Comparison of ENCODE assay signal across 10 cellular contexts in genomic region chr7:45924283-45924682, GRCh38. TPM values are rescaled to one million over a fixed set of nuclear protein-coding genes. Genes with fewer than 3 reads are reported as not detected.
DNase-seq lines count a peak whose midpoint lies in the region; ATAC-seq and TF ChIP-seq lines count a peak whose summit lies in the region.
"Had no signal": no experiment of that assay in that cellular context is flagged by ENCODE, and none has a peak within 500 bp of the region (broad histone marks: within the 10 kb centered on the region; RNA-seq: fewer than 3 reads in every experiment).

No MANE protein-coding gene starts in this region.

- WGBS in GM23248 (ENCODE audit: low coverage in 1 of 2, low lambda C conversion rate in 2 of 2, missing lambda C conversion rate in 2 of 2), 2 experiments: 5 to 6% methylated on average over 5 of the region's 5 CpGs
- WGBS in esophagus muscularis mucosa: 50% methylated on average over 5 of the region's 5 CpGs

- H3K4me2 ChIP-seq in GM23248 (ENCODE audit: unreplicated experiment): peak overlapping the region; percentile 51

- no peaks in the 10 kb centered on the region for H3K9me2 ChIP-seq in GM23248 (ENCODE audit: insufficient read depth)

- no peak overlapping the region for H2AFZ ChIP-seq in GM23248

- peaks cover 44% of the 10 kb centered on the region for H3F3A ChIP-seq in GM23248 (ENCODE audit: insufficient read depth)

- no peak for ATAC-seq in HG03045 (IDR thresholded peaks at IDR 0.05; ENCODE audit: unreplicated experiment)
- ATAC-seq in HG02798 (IDR thresholded peaks at IDR 0.05; ENCODE audit: poor library complexity, unreplicated experiment): no peak

- H3K27ac ChIP-seq in GM23248 (peak overlapping the region; percentile 75), esophagus muscularis mucosa (replicated peaks in 1 of 4) (no peak overlapping the region)
- H3K27ac ChIP-seq: cardiac muscle cell had no signal

- H3K27me3 ChIP-seq in GM23248 (replicated peaks; ENCODE audit: insufficient read depth) (no peaks in the 10 kb centered on the region), esophagus muscularis mucosa (peaks cover 0 to 38% (median 15%) of the 10 kb centered on the region in 4 donors)

- H3K4me3 ChIP-seq in GM23248 (no peak overlapping the region), esophagus muscularis mucosa (no peak overlapping the region)
- H3K4me3 ChIP-seq: cardiac muscle cell had no signal

- no peak for TF ChIP-seq EP300 in esophagus muscularis mucosa (IDR thresholded peaks at IDR 0.05)

- 0 out of 2 replicates have a peak, but pooled peaks cover 2% of the 10 kb centered on the region for H4K20me1 ChIP-seq in GM23248 (ENCODE audit: insufficient read depth)

- in situ Hi-C loops in GM23248 (cut with MboI): loop anchor here (5.0 to 25.0 kb wide), 4 partner anchors 428 to 1263 kb away; no protein-coding TSS in a partner anchor

- H3K36me3 ChIP-seq in GM23248 (ENCODE audit: low read depth): peaks cover 12% of the 10 kb centered on the region
- H3K36me3 ChIP-seq in esophagus muscularis mucosa: no peaks in the 10 kb centered on the region
- H3K36me3 ChIP-seq: cardiac muscle cell had no signal

- intact Hi-C loops in esophagus muscularis mucosa (cut with DNase I): no loop called here

- H3K4me1 ChIP-seq in GM23248 (ENCODE audit: insufficient read depth): peaks cover 33% of the 10 kb centered on the region
- H3K4me1 ChIP-seq in esophagus muscularis mucosa: peaks cover 29 to 51% (median 43%) of the 10 kb centered on the region in 4 donors

- H3K79me2 ChIP-seq in GM23248 (ENCODE audit: insufficient read depth): peaks cover 16% of the 10 kb centered on the region

- no peaks in the 10 kb centered on the region for H3K9me3 ChIP-seq in GM23248 (ENCODE audit: low read depth)
- H3K9me3 ChIP-seq in esophagus muscularis mucosa: no peaks in the 10 kb centered on the region

- H3K9ac ChIP-seq in GM23248: peak overlapping the region; percentile 32

- DNase-seq in GM23248 (peak; percentile 95), RPMI8226 (peak; percentile 69), esophagus muscularis mucosa (ENCODE audit: extremely low spot score) (peak; percentile 74), renal cortical epithelial cell (ENCODE audit: low read depth) (peak; percentile 96), T-helper 1 cell (no peak)
- DNase-seq: activated CD4-positive, alpha-beta T cell treated with anti-CD3 and anti-CD28 coated beads, Interleukin-2, amount 50 U/mL, for 1 hour; NCI-H1105 had no signal

- no peak for TF ChIP-seq CTCF in esophagus muscularis mucosa (IDR thresholded peaks at IDR 0.05)

- no peak for TF ChIP-seq POLR2A in esophagus muscularis mucosa (IDR thresholded peaks at IDR 0.05; ENCODE audit: low read depth)

RNA-seq across cellular contexts. Expression of gene IGFBP3, which starts 3.2 kb away (rescaled TPM):
- 29,310 and 34,986 TPM in 2 replicates for total RNA-seq in GM23248 (2014; rRNA removed; shearing (Covaris generic))
- 17,437 and 17,601 TPM in 2 replicates for polyA plus RNA-seq in GM23248 (2016; fragmentation: Nextera tagmentation; extraction: Ambion mirVana)
- total RNA-seq in esophagus muscularis mucosa (100 to 1,000 TPM in 2 of 4 donors, 10 to 100 TPM in 2; 60.6 to 187 (median 104) TPM), renal cortical epithelial cell (296 and 646 TPM in 2 replicates)

RNA-seq across cellular contexts. Expression of gene IGFBP1, which starts 36.0 kb away (rescaled TPM):
- total RNA-seq in GM23248 (2014; rRNA removed; shearing (Covaris generic)): 1.3 TPM in 1 of 2 replicates, not detected in the other
- 0.34 and 0.50 TPM in 2 replicates for polyA plus RNA-seq in GM23248 (2016; fragmentation: Nextera tagmentation; extraction: Ambion mirVana)
- total RNA-seq in esophagus muscularis mucosa (not detected), renal cortical epithelial cell (0.15 and 0.17 TPM in 2 replicates)
- polyA plus RNA-seq: cardiac muscle cell had no signal

RNA-seq across cellular contexts. Expression of gene CCDC201, which starts 51.4 kb away (rescaled TPM):
- not detected in 2 replicates for total RNA-seq in GM23248 (2014; rRNA removed; shearing (Covaris generic))
- polyA plus RNA-seq in GM23248 (2016; fragmentation: Nextera tagmentation; extraction: Ambion mirVana): not detected in 2 replicates
- total RNA-seq in esophagus muscularis mucosa (not detected), renal cortical epithelial cell (not detected in 2 replicates)
- total RNA-seq: cardiac muscle cell had no signal
- polyA plus RNA-seq: cardiac muscle cell had no signal

Comparison
In these comparisons a context has a peak if more than half of its experiments do, and no peak if none do; other contexts are left out.
1. DNase-seq: peak in GM23248 (single experiment), RPMI8226 (single experiment), esophagus muscularis mucosa (single experiment) and renal cortical epithelial cell (single experiment); none in T-helper 1 cell (0 of 5).
2. RNA of gene IGFBP3, which starts 3.2 kb away (total RNA-seq): 29,310 to 34,986 TPM in GM23248; 296 to 646 TPM in renal cortical epithelial cell and 60.6 to 187 TPM in esophagus muscularis mucosa; every median in the first group is over 10 times any median in the second.